29 cellular contexts compared by ENCODE assay signal in genomic region chr18:39235118-39235719, GRCh38.
"Had no signal": no experiment of that assay in that cellular context is flagged by ENCODE, and none has a peak within 500 bp of the region (broad histone marks: within the 10 kb centered on the region; RNA-seq: fewer than 3 reads in every experiment).

No MANE protein-coding gene starts in this region.

- DNase-seq: naive B cell; naive thymus-derived CD8-positive, alpha-beta T cell; nephron progenitor cell; occipital lobe; ovary; psoas muscle; sigmoid colon; small intestine; stimulated activated CD4-positive, alpha-beta T cell treated with anti-CD3 and anti-CD28 coated beads, Interleukin-15, amount 100 ng/mL, for 24 hours; stimulated activated CD4-positive, alpha-beta T cell treated with anti-CD3 and anti-CD28 coated beads, Interleukin-2, amount 100 ng/mL, for 24 hours; stimulated activated CD4-positive, alpha-beta T cell treated with anti-CD3 and anti-CD28 coated beads, Interleukin-2, amount 100 ng/mL, for 48 hours; stimulated activated CD4-positive, alpha-beta T cell treated with anti-CD3 and anti-CD28 coated beads, Interleukin-4, amount 100 ng/mL, for 24 hours; stimulated activated naive CD4-positive, alpha-beta T cell; stimulated activated naive CD8-positive, alpha-beta T cell treated with anti-CD3 and anti-CD28 coated beads, Interleukin-15, amount 100 ng/mL, for 72 hours; stimulated activated naive CD8-positive, alpha-beta T cell treated with anti-CD3 and anti-CD28 coated beads, Interleukin-15, Interleukin-2, amounts not matched to agents 100 U/mL and 50 U/mL, for 24 hours; substantia nigra; tibial artery; transverse colon had no signal

- H3K9ac ChIP-seq: parathyroid adenoma had no signal

- H3K9me3 ChIP-seq: ovary, psoas muscle, right lobe of liver, sigmoid colon, suprapubic skin, testis, transverse colon, vagina had no signal

- H3K4me3 Mint-ChIP-seq: naive B cell; naive thymus-derived CD8-positive, alpha-beta T cell; natural killer cell treated with Interleukin-12 subunit alpha and Interleukin-12 subunit beta and Interleukin-15 and Interleukin-18, amount 100 ng/mL, for 72 hours; nephron progenitor cell; neural crest cell; stimulated activated effector memory CD8-positive, alpha-beta T cell treated with anti-CD3 and anti-CD28 coated beads, Interleukin-12 subunit alpha, Interleukin-12 subunit beta, amount 100 ng/mL, for 72 hours; stimulated activated naive CD8-positive, alpha-beta T cell treated with anti-CD3 and anti-CD28 coated beads, Interleukin-15, amount 100 ng/mL, for 72 hours; type B pancreatic cell had no signal

- H3K27ac Mint-ChIP-seq: naive B cell; naive thymus-derived CD8-positive, alpha-beta T cell; natural killer cell treated with Interleukin-12 subunit alpha and Interleukin-12 subunit beta and Interleukin-15 and Interleukin-18, amount 100 ng/mL, for 72 hours; nephron progenitor cell; stimulated activated effector memory CD8-positive, alpha-beta T cell treated with anti-CD3 and anti-CD28 coated beads, Interleukin-12 subunit alpha, Interleukin-12 subunit beta, amount 100 ng/mL, for 72 hours; stimulated activated naive CD8-positive, alpha-beta T cell treated with anti-CD3 and anti-CD28 coated beads, Interleukin-15, amount 100 ng/mL, for 72 hours; type B pancreatic cell had no signal

- H3K79me2 ChIP-seq: parathyroid adenoma had no signal

- H2AFZ ChIP-seq: parathyroid adenoma had no signal

- ATAC-seq: naive thymus-derived CD8-positive, alpha-beta T cell; natural killer cell treated with Interleukin-12 subunit alpha and Interleukin-12 subunit beta and Interleukin-15 and Interleukin-18, amount 100 ng/mL, for 72 hours; psoas muscle; right cardiac atrium; stimulated activated effector memory CD8-positive, alpha-beta T cell treated with anti-CD3 and anti-CD28 coated beads, Interleukin-12 subunit alpha, Interleukin-12 subunit beta, amount 100 ng/mL, for 72 hours; stimulated activated naive CD8-positive, alpha-beta T cell treated with anti-CD3 and anti-CD28 coated beads, Interleukin-15, amount 100 ng/mL, for 72 hours; stimulated activated naive CD8-positive, alpha-beta T cell treated with anti-CD3 and anti-CD28 coated beads, Interleukin-15, Interleukin-2, amounts not matched to agents 100 U/mL and 50 U/mL, for 24 hours had no signal

- H3K36me3 Mint-ChIP-seq: naive B cell; naive thymus-derived CD8-positive, alpha-beta T cell; natural killer cell treated with Interleukin-12 subunit alpha and Interleukin-12 subunit beta and Interleukin-15 and Interleukin-18, amount 100 ng/mL, for 72 hours; stimulated activated effector memory CD8-positive, alpha-beta T cell treated with anti-CD3 and anti-CD28 coated beads, Interleukin-12 subunit alpha, Interleukin-12 subunit beta, amount 100 ng/mL, for 72 hours; type B pancreatic cell had no signal

- H3K27ac ChIP-seq: ovary, parathyroid adenoma, psoas muscle, right lobe of liver, sigmoid colon, suprapubic skin, testis, tibial artery, transverse colon, vagina had no signal

- H3K27me3 ChIP-seq: ovary, right lobe of liver, sigmoid colon, suprapubic skin, testis, tibial artery, transverse colon, vagina had no signal

- H3K4me1 ChIP-seq: parathyroid adenoma, psoas muscle, right lobe of liver, suprapubic skin, testis, tibial artery, transverse colon, vagina had no signal

- H3K4me1 Mint-ChIP-seq: naive B cell; naive thymus-derived CD8-positive, alpha-beta T cell; stimulated activated effector memory CD8-positive, alpha-beta T cell treated with anti-CD3 and anti-CD28 coated beads, Interleukin-12 subunit alpha, Interleukin-12 subunit beta, amount 100 ng/mL, for 72 hours; stimulated activated naive CD8-positive, alpha-beta T cell treated with anti-CD3 and anti-CD28 coated beads, Interleukin-15, amount 100 ng/mL, for 72 hours had no signal

- H3K9me3 Mint-ChIP-seq: stimulated activated naive CD8-positive, alpha-beta T cell treated with anti-CD3 and anti-CD28 coated beads, Interleukin-15, amount 100 ng/mL, for 72 hours; type B pancreatic cell had no signal

- H3K36me3 ChIP-seq: ovary, right lobe of liver, sigmoid colon, suprapubic skin, tibial artery, transverse colon, vagina had no signal

- H3K27me3 Mint-ChIP-seq: naive B cell; naive thymus-derived CD8-positive, alpha-beta T cell; natural killer cell treated with Interleukin-12 subunit alpha and Interleukin-12 subunit beta and Interleukin-15 and Interleukin-18, amount 100 ng/mL, for 72 hours; stimulated activated naive CD8-positive, alpha-beta T cell treated with anti-CD3 and anti-CD28 coated beads, Interleukin-15, amount 100 ng/mL, for 72 hours; type B pancreatic cell had no signal

- FAIRE-seq: small intestine, urothelium cell line had no signal

- H3K4me3 ChIP-seq: ovary, psoas muscle, right lobe of liver, sigmoid colon, suprapubic skin, tibial artery, transverse colon, vagina had no signal
